16 cellular contexts compared by ENCODE assay signal in genomic region chr7:90256778-90257177, GRCh38. TPM values are rescaled to one million over a fixed set of nuclear protein-coding genes. Genes with fewer than 3 reads are reported as not detected.
DNase-seq lines count a peak whose midpoint lies in the region; ATAC-seq and TF ChIP-seq lines count a peak whose summit lies in the region.
"Had no signal": no experiment of that assay in that cellular context is flagged by ENCODE, and none has a peak within 500 bp of the region (broad histone marks: within the 10 kb centered on the region; RNA-seq: fewer than 3 reads in every experiment).

No MANE protein-coding gene starts in this region.

- H2BK15ac ChIP-seq in mesenchymal stem cell (ENCODE audit: low read depth, poor library complexity, severe bottlenecking): no peak overlapping the region

- no peak overlapping the region for H3K23ac ChIP-seq in mesenchymal stem cell (ENCODE audit: low read length in 2 of 2)

- H2AK5ac ChIP-seq in mesenchymal stem cell (ENCODE audit: low read length, severe bottlenecking): no peak overlapping the region

- peak overlapping the region; percentile 2; the same call in 1 of the 2 replicates for H3K27ac ChIP-seq in GM23248
- H3K27ac ChIP-seq in mesenchymal stem cell (ENCODE audit: low read length, poor library complexity, severe bottlenecking): no peak overlapping the region
- H3K27ac ChIP-seq in aorta (ENCODE audit: low read depth in 1 of 2, low read length in 2 of 2): no peak overlapping the region
- H3K27ac ChIP-seq in smooth muscle cell (ENCODE audit: low read depth): no peak overlapping the region
- H3K27ac ChIP-seq: HL-60 had no signal

- no peak overlapping the region for H2BK12ac ChIP-seq in mesenchymal stem cell (ENCODE audit: low read length in 2 of 2)

- no peak overlapping the region for H3K4me3 ChIP-seq in GM23248
- no peak overlapping the region for H3K4me3 ChIP-seq in mesenchymal stem cell (ENCODE audit: insufficient read depth in 1 of 2, low read depth in 1 of 2, low read length in 2 of 2)
- H3K4me3 ChIP-seq in aorta (ENCODE audit: low read length in 2 of 2): no peak overlapping the region
- no peak overlapping the region for H3K4me3 ChIP-seq in smooth muscle cell

- no peak overlapping the region for H3K4ac ChIP-seq in mesenchymal stem cell (ENCODE audit: low read depth in 1 of 2, low read length in 2 of 2)

- H4K91ac ChIP-seq in mesenchymal stem cell (ENCODE audit: low read length): no peak overlapping the region

- in situ Hi-C loops in GM23248 (cut with MboI): no loop called here

- H4K20me1 ChIP-seq in GM23248 (ENCODE audit: insufficient read depth): no peaks in the 10 kb centered on the region
- no peaks in the 10 kb centered on the region for H4K20me1 ChIP-seq in smooth muscle cell (ENCODE audit: low read depth)

- H3F3A ChIP-seq in GM23248 (ENCODE audit: insufficient read depth) (peaks cover 2% of the 10 kb centered on the region; the same call in 1 of the 2 replicates), smooth muscle cell (ENCODE audit: low read depth) (no peaks in the 10 kb centered on the region)

- H3K79me1 ChIP-seq in mesenchymal stem cell (replicated peaks; ENCODE audit: low read length, poor library complexity, severe bottlenecking): no peaks in the 10 kb centered on the region

- intact Hi-C loops in aorta (cut with DNase I): no loop called here

- no peak for TF ChIP-seq CTCF in smooth muscle cell (IDR thresholded peaks at IDR 0.05; ENCODE audit: borderline replicate concordance, insufficient read depth, poor library complexity, severe bottlenecking)

- no peak overlapping the region for H4K8ac ChIP-seq in mesenchymal stem cell (ENCODE audit: low read length)

- no peak overlapping the region for H2BK120ac ChIP-seq in mesenchymal stem cell (ENCODE audit: low read depth, low read length)

- H3K9me3 ChIP-seq in GM23248 (ENCODE audit: low read depth) (no peaks in the 10 kb centered on the region), mesenchymal stem cell (ENCODE audit: control insufficient read depth, low read length) (peaks cover 3% of the 10 kb centered on the region), aorta (ENCODE audit: control insufficient read depth, low read length) (no peaks in the 10 kb centered on the region), smooth muscle cell (replicated peaks; ENCODE audit: low read depth) (no peaks in the 10 kb centered on the region)

- peak; percentile 60 for ATAC-seq in aorta (ENCODE audit: low FRiP score)
- ATAC-seq in HG03354 (IDR thresholded peaks at IDR 0.05; ENCODE audit: poor library complexity, severe bottlenecking, unreplicated experiment): no peak
- ATAC-seq: CD8-positive, alpha-beta T cell had no signal

- 16 to 25% methylated on average over 1 of the region's 1 CpG for WGBS in GM23248 (ENCODE audit: low coverage in 1 of 2, low lambda C conversion rate in 2 of 2, missing lambda C conversion rate in 2 of 2), 2 experiments
- no CpG with 5 or more reads among the region's 1 CpG for WGBS in mesenchymal stem cell
- WGBS in aorta, 2 donors: 2 to 5% methylated on average over 1 of the region's 1 CpG
- 94% methylated on average over 1 of the region's 1 CpG for WGBS in smooth muscle cell (ENCODE audit: low lambda C conversion rate)

- no peak overlapping the region for H3K18ac ChIP-seq in mesenchymal stem cell (ENCODE audit: low read depth in 1 of 2, low read length in 2 of 2)

- peak; percentile 17 for DNase-seq in GM23248
- DNase-seq in fibroblast of gingiva (ENCODE audit: low read depth): peak; percentile 45
- DNase-seq in mesenchymal stem cell: no peak
- DNase-seq in aorta: no peak
- DNase-seq in smooth muscle cell (lab: John Stamatoyannopoulos, UW; ENCODE audit: unreplicated experiment): no peak
- DNase-seq in SHP77 (lab: John Stamatoyannopoulos, UW): no peak
- DNase-seq: CD8-positive, alpha-beta T cell; COR-L47; DMS153; DMS79 treated with DMSO at 0.1 percent for 48 hours; GDM1; HCEC 1CT; HFFc6 had no signal

- no peaks in the 10 kb centered on the region for H3K27me3 ChIP-seq in GM23248 (replicated peaks; ENCODE audit: insufficient read depth)
- H3K27me3 ChIP-seq in mesenchymal stem cell (ENCODE audit: control insufficient read depth in 1 of 2, insufficient read depth in 1 of 2, low read length in 2 of 2): no peaks in the 10 kb centered on the region
- H3K27me3 ChIP-seq in aorta (ENCODE audit: control insufficient read depth in 1 of 2, insufficient read depth in 2 of 2, low read length in 1 of 2): no peaks in the 10 kb centered on the region
- H3K27me3 ChIP-seq in smooth muscle cell (ENCODE audit: low read depth): no peaks in the 10 kb centered on the region

- peaks cover 6% of the 10 kb centered on the region; the same call in 1 of the 2 replicates for H3K79me2 ChIP-seq in GM23248 (ENCODE audit: insufficient read depth)
- no peaks in the 10 kb centered on the region for H3K79me2 ChIP-seq in smooth muscle cell (ENCODE audit: low read depth)

- no peaks in the 10 kb centered on the region for H3K9me2 ChIP-seq in GM23248 (ENCODE audit: insufficient read depth)

- H3K4me1 ChIP-seq in GM23248 (ENCODE audit: insufficient read depth): peaks cover 10% of the 10 kb centered on the region
- H3K4me1 ChIP-seq in mesenchymal stem cell (ENCODE audit: control insufficient read depth, insufficient read depth, low read depth, low read length): no peaks in the 10 kb centered on the region
- H3K4me1 ChIP-seq in aorta (ENCODE audit: control insufficient read depth in 1 of 2, insufficient read depth in 2 of 2, low read length in 2 of 2): no peaks in the 10 kb centered on the region
- no peaks in the 10 kb centered on the region for H3K4me1 ChIP-seq in smooth muscle cell (ENCODE audit: low read depth)

- H2AFZ ChIP-seq in GM23248 (no peak overlapping the region), mesenchymal stem cell (ENCODE audit: low read depth, low read length) (no peak overlapping the region), smooth muscle cell (ENCODE audit: low read depth) (no peak overlapping the region)

- no peak overlapping the region for H3K9ac ChIP-seq in GM23248
- peak overlapping the region; percentile 80 for H3K9ac ChIP-seq in mesenchymal stem cell (ENCODE audit: low read length)
- no peak overlapping the region for H3K9ac ChIP-seq in smooth muscle cell (ENCODE audit: low read depth)

- H2BK5ac ChIP-seq in mesenchymal stem cell (ENCODE audit: low read depth, low read length, poor library complexity, severe bottlenecking): no peak overlapping the region

- no peak overlapping the region for H3K4me2 ChIP-seq in GM23248 (ENCODE audit: unreplicated experiment)
- H3K4me2 ChIP-seq in mesenchymal stem cell (ENCODE audit: low read length, poor library complexity, severe bottlenecking): no peak overlapping the region
- H3K4me2 ChIP-seq in smooth muscle cell: no peak overlapping the region

- no peak overlapping the region for H3K14ac ChIP-seq in mesenchymal stem cell (ENCODE audit: low read length in 2 of 2)

- no peaks in the 10 kb centered on the region for H3K36me3 ChIP-seq in GM23248 (ENCODE audit: low read depth)
- H3K36me3 ChIP-seq in mesenchymal stem cell (ENCODE audit: control insufficient read depth in 1 of 2, insufficient read depth in 2 of 2, low read depth in 1 of 2, low read length in 2 of 2): no peaks in the 10 kb centered on the region
- no peaks in the 10 kb centered on the region for H3K36me3 ChIP-seq in aorta (ENCODE audit: control insufficient read depth in 1 of 2, insufficient read depth in 2 of 2, low read length in 1 of 2)
- no peaks in the 10 kb centered on the region for H3K36me3 ChIP-seq in smooth muscle cell (ENCODE audit: low read depth)

RNA-seq across cellular contexts. Expression of gene CFAP69, which starts 11.8 kb away (rescaled TPM):
- 6.9 and 13.5 TPM in 2 replicates for total RNA-seq in GM23248 (2014; rRNA removed; shearing (Covaris generic))
- polyA plus RNA-seq in GM23248 (2016; fragmentation: Nextera tagmentation; extraction: Ambion mirVana) (2.8 and 3.1 TPM in 2 replicates), aorta (10 to 100 TPM in 1 of 2 donors, 1 to 10 TPM in 1; 1.8 to 18.7 TPM), smooth muscle cell (0.97 TPM in 1 of 2 replicates, not detected in the other)
- 0.73 TPM for polyA plus RNA-seq in mesenchymal stem cell (2013, experiment 1 of 2)
- 0.85 TPM for polyA plus RNA-seq in mesenchymal stem cell (2013, experiment 2 of 2)
- total RNA-seq in aorta (10 to 100 TPM; 11.4 to 15.8 TPM), smooth muscle cell (2.6 and 8.7 TPM in 2 replicates)
- total RNA-seq: CD8-positive, alpha-beta T cell had no signal
- polyA plus RNA-seq: CD14-positive monocyte had no signal

RNA-seq across cellular contexts. Expression of gene STEAP2, which starts 45.2 kb away (rescaled TPM):
- 28.3 and 30.6 TPM in 2 replicates for total RNA-seq in GM23248 (2014; rRNA removed; shearing (Covaris generic))
- 19.2 and 20.2 TPM in 2 replicates for polyA plus RNA-seq in GM23248 (2016; fragmentation: Nextera tagmentation; extraction: Ambion mirVana)
- 0.04 TPM for polyA plus RNA-seq in mesenchymal stem cell (2013, experiment 1 of 2)
- polyA plus RNA-seq in mesenchymal stem cell (2013, experiment 2 of 2): under 0.01 TPM
- 10 to 100 TPM; 36.2 to 73.2 TPM for total RNA-seq in aorta
- 10 to 100 TPM in 1 of 2 donors, 1 to 10 TPM in 1; 3.1 to 18.2 TPM for polyA plus RNA-seq in aorta
- total RNA-seq in smooth muscle cell: 0.58 and 1.0 TPM in 2 replicates
- polyA plus RNA-seq in smooth muscle cell: 0.28 TPM in 1 of 2 replicates, not detected in the other
- total RNA-seq: CD8-positive, alpha-beta T cell had no signal
- polyA plus RNA-seq: CD14-positive monocyte had no signal

Comparison
In these comparisons a context has a peak if more than half of its experiments do, and no peak if none do; other contexts are left out.
1. DNase-seq: peak in GM23248 (single experiment) and fibroblast of gingiva (single experiment); none in mesenchymal stem cell (single experiment), aorta (0 of 2), smooth muscle cell (single experiment) and SHP77 (0 of 2).
2. RNA of gene STEAP2, which starts 45.2 kb away (total RNA-seq): 36.2 to 73.2 TPM in aorta and 28.3 to 30.6 TPM in GM23248; 0.58 to 1.0 TPM in smooth muscle cell; every median in the first group is over 10 times any median in the second.